In genomic region chr22:41401781-41402648, GRCh38 we compare ENCODE assay signal across 8 cellular contexts. TPM values are rescaled to one million over a fixed set of nuclear protein-coding genes. Genes with fewer than 3 reads are reported as not detected.
DNase-seq lines count a peak whose midpoint lies in the region; ATAC-seq and TF ChIP-seq lines count a peak whose summit lies in the region.

No MANE protein-coding gene starts in this region.

- DNase-seq in H4 (ENCODE audit: low spot score), result peak; percentile 83
- DNase-seq in Right ventricle myocardium inferior (ENCODE audit: missing footprints), result peak; percentile 80
- peak; percentile 92 for DNase-seq in sigmoid colon
- no peak for DNase-seq in CD4-positive, alpha-beta memory T cell
- no peak for DNase-seq in NCI-H1417 (lab: John Stamatoyannopoulos, UW)

- H3K4me1 ChIP-seq in sigmoid colon, result peaks cover 0 to 30% (median 22%) of the 10 kb centered on the region in 4 donors
- peaks cover 12% of the 10 kb centered on the region for H3K4me1 ChIP-seq in CD4-positive, alpha-beta memory T cell (ENCODE audit: insufficient read depth, low read length)

- no peak overlapping the region for H3K4me3 Mint-ChIP-seq in CD4-positive, alpha-beta memory T cell

- H3K9me3 Mint-ChIP-seq in CD4-positive, alpha-beta memory T cell, result no peaks in the 10 kb centered on the region

- POLR2A ChIA-PET in CD4-positive, alpha-beta memory T cell (lab: Charles Lee; ENCODE audit: partially characterized antibody), result no interaction called here

- peak; percentile 75 for ATAC-seq in SK-N-SH treated with all-trans-retinoic acid at 6 μM for 48 hours
- peak; percentile 66 for ATAC-seq in Right ventricle myocardium inferior
- ATAC-seq in HG03097 (IDR thresholded peaks at IDR 0.05; ENCODE audit: low FRiP score, unreplicated experiment), result no peak
- no peak for ATAC-seq in GM18907 (IDR thresholded peaks at IDR 0.05; ENCODE audit: unreplicated experiment)

- no peaks in the 10 kb centered on the region for H3K27me3 ChIP-seq in sigmoid colon
- H3K27me3 ChIP-seq in CD4-positive, alpha-beta memory T cell (ENCODE audit: insufficient read depth, low read length), result no peaks in the 10 kb centered on the region

- no peaks in the 10 kb centered on the region for H3K9me3 ChIP-seq in sigmoid colon
- no peaks in the 10 kb centered on the region for H3K9me3 ChIP-seq in CD4-positive, alpha-beta memory T cell (ENCODE audit: control insufficient read depth in 1 of 2, low read length in 2 of 2)

- peak in 1 of 4 donors; percentile 32 for TF ChIP-seq EP300 in sigmoid colon (IDR thresholded peaks at IDR 0.05)

- TF ChIP-seq POLR2A in sigmoid colon (IDR thresholded peaks at IDR 0.05), result no peak

- 11 to 48% methylated on average over 16 of the region's 16 CpGs for WGBS in sigmoid colon, 2 donors

- H3K36me3 Mint-ChIP-seq in CD4-positive, alpha-beta memory T cell, result peaks cover 4 to 9% of the 10 kb centered on the region in 2 donors

- H3K27me3 Mint-ChIP-seq in CD4-positive, alpha-beta memory T cell, result no peaks in the 10 kb centered on the region

- peak in 1 of 4 experiments; percentile 8 for TF ChIP-seq CTCF in sigmoid colon (IDR thresholded peaks at IDR 0.05)

- H3K4me1 Mint-ChIP-seq in CD4-positive, alpha-beta memory T cell, result peaks cover 3 to 7% (median 6%) of the 10 kb centered on the region in 4 donors

- H3K27ac ChIP-seq in sigmoid colon, result peak overlapping the region; percentile 45 to 73 (median 70)
- H3K27ac ChIP-seq in CD4-positive, alpha-beta memory T cell (ENCODE audit: low read depth, low read length), result no peak overlapping the region

- intact Hi-C loops in Right ventricle myocardium inferior (cut with DNase I) (no loop called here), sigmoid colon (cut with DNase I) (loop anchor here (2.0 to 10.0 kb wide), 4 partner anchors 19 to 193 kb away; partner anchors contain the start of gene TOB2)
- intact Hi-C loops in CD4-positive, alpha-beta memory T cell (cut with micrococcal nuclease), result loop anchor here (5.0 kb wide), 1 partner anchor 195 kb away; no protein-coding TSS in a partner anchor

- CTCF ChIA-PET in CD4-positive, alpha-beta memory T cell (lab: Charles Lee; ENCODE audit: partially characterized antibody), result interaction anchor here (1.1 to 7.6 kb wide), 17 partner anchors 10 to 195 kb away, joined by 3 to 136 read pairs (median 11); partner anchors contain the start of genes ACO2 and PHF5A

- peaks cover 5 to 29% (median 14%) of the 10 kb centered on the region in 4 donors for H3K36me3 ChIP-seq in sigmoid colon
- peaks cover 3% of the 10 kb centered on the region for H3K36me3 ChIP-seq in CD4-positive, alpha-beta memory T cell (ENCODE audit: insufficient read depth, low read length)

- no peak overlapping the region for H3K4me3 ChIP-seq in sigmoid colon
- H3K4me3 ChIP-seq in CD4-positive, alpha-beta memory T cell (ENCODE audit: low read length in 2 of 2), result no peak overlapping the region

- peak overlapping the region in 1 of 7 donors; percentile 54 for H3K27ac Mint-ChIP-seq in CD4-positive, alpha-beta memory T cell

TF ChIP-seq in SK-N-SH treated with all-trans-retinoic acid at 6 μM for 48 hours, 23 proteins besides CTCF, POLR2A, EP300 and RAD21:
- TF ChIP-seq CSDC2 (CRISPR knock-in tag; IDR thresholded peaks at IDR 0.05) (no peak), TCF4 (CRISPR knock-in tag; IDR thresholded peaks at IDR 0.05; ENCODE audit: borderline replicate concordance) (peak; percentile 53; the same call in 1 of the 2 replicates), ARNTL (CRISPR knock-in tag; IDR thresholded peaks at IDR 0.05; ENCODE audit: borderline replicate concordance, low read depth) (no peak), TSHZ2 (CRISPR knock-in tag; IDR thresholded peaks at IDR 0.05) (peak; percentile 51; the same call in 1 of the 2 replicates), TOX (CRISPR knock-in tag; IDR thresholded peaks at IDR 0.05; ENCODE audit: borderline replicate concordance) (no peak), BACH2 (CRISPR knock-in tag; IDR thresholded peaks at IDR 0.05; ENCODE audit: borderline replicate concordance) (no peak), GLIS3 (CRISPR knock-in tag; IDR thresholded peaks at IDR 0.05) (no peak), ZNF70 (CRISPR knock-in tag; IDR thresholded peaks at IDR 0.05) (no peak), PPARA (CRISPR knock-in tag; IDR thresholded peaks at IDR 0.05; ENCODE audit: borderline replicate concordance) (no peak), POU6F1 (CRISPR knock-in tag; IDR thresholded peaks at IDR 0.05; ENCODE audit: borderline replicate concordance, low read depth) (no peak), ISL1 (CRISPR knock-in tag; IDR thresholded peaks at IDR 0.05) (no peak)

RNA-seq across cellular contexts. Expression of gene TEF, which starts 20.3 kb away (rescaled TPM):
- total RNA-seq in H4 (2014; rRNA removed; shearing (Covaris generic)), result 8.6 and 11.0 TPM in 2 replicates
- total RNA-seq in Right ventricle myocardium inferior (23.5 TPM), sigmoid colon (10 to 100 TPM; 21.3 to 30.3 (median 24.8) TPM)
- polyA plus RNA-seq in sigmoid colon, result 10 to 100 TPM; 12.6 to 14.8 (median 14.4) TPM
- 1 to 10 TPM; 6.5 to 8.8 TPM for total RNA-seq in CD4-positive, alpha-beta memory T cell
- polyA plus RNA-seq in CD4-positive, alpha-beta memory T cell, result 1 to 10 TPM; 4.4 to 6.4 TPM

RNA-seq across cellular contexts. Expression of gene TOB2, which starts 44.6 kb away (rescaled TPM):
- total RNA-seq in H4 (2014; rRNA removed; shearing (Covaris generic)), result 8.6 and 10.4 TPM in 2 replicates
- 68.0 TPM for total RNA-seq in Right ventricle myocardium inferior
- 10 to 100 TPM; 23.2 to 38.2 (median 31.8) TPM for total RNA-seq in sigmoid colon
- polyA plus RNA-seq in sigmoid colon, result 10 to 100 TPM; 13.2 to 31.9 (median 15.0) TPM
- total RNA-seq in CD4-positive, alpha-beta memory T cell, result 10 to 100 TPM; 37.5 to 38.7 TPM
- 10 to 100 TPM in 1 of 2 donors, 1 to 10 TPM in 1; 9.6 to 26.5 TPM for polyA plus RNA-seq in CD4-positive, alpha-beta memory T cell

Comparison
In these comparisons a context has a peak if more than half of its experiments do, and no peak if none do; other contexts are left out.
1. DNase-seq: peak in H4 (single experiment), Right ventricle myocardium inferior (single experiment) and sigmoid colon (single experiment); none in CD4-positive, alpha-beta memory T cell (0 of 5) and NCI-H1417 (0 of 3).
2. ATAC-seq: peak in SK-N-SH treated with all-trans-retinoic acid at 6 μM for 48 hours (single experiment) and Right ventricle myocardium inferior (single experiment); none in HG03097 (single experiment) and GM18907 (single experiment).